Comparison of ENCODE assay signal across 1 cellular context in the genomic region with DNA sequence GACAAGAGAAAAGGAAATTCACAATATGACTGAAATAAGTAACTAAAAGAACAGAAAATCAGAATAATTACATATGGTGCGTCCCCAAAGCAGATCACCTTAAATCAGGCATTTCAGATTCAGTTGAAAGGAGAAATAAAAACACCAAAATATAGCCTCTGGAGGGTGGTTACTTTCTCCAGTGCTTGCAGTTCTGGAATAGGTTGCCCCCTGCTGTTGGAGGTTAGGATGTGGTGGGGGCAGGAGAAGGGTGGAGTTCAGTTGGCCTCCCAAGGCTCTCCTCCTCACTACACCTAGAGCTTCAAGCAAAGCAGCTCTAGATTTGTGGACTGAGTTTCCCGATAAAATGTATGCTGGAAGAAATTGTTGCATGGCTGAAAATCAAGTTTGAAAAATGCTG.
TF ChIP-seq lines count a peak whose summit lies in the region.

No MANE protein-coding gene starts in this region.

TF ChIP-seq in K562, 482 proteins besides CTCF, POLR2A, EP300 and RAD21 (continued from another document):
- no peak for TF ChIP-seq ARID4B (CRISPR knock-in tag; IDR thresholded peaks at IDR 0.05)
- TF ChIP-seq MEIS2 (IDR thresholded peaks at IDR 0.05; ENCODE audit: partially characterized antibody) = no peak
- TF ChIP-seq SAP30 (IDR thresholded peaks at IDR 0.05; ENCODE audit: borderline replicate concordance, insufficient read depth, low read depth, low read length, poor library complexity, severe bottlenecking) = no peak
